9 cellular contexts compared by ENCODE assay signal in the genomic region with DNA sequence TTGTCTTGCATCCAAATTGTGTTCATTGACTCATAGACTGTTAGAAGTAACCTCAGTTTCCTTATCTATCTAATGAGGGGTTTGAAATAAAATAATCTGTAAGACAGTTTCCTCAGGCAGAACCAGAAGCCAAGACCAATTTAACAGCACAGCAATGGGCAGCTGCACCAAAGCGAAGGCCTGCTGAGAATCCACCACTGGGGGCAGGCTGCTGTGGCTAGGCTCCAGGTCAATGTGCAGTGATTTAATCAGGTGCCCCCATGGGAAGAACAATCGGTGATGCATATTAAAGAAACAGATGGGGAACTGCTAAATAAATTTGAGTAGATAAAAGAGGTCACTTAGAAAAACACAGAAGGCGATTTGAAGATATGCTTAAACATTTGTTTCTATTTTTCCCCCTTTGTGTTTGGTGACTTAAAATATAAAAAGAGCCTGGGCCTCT. TPM values are rescaled to one million over a fixed set of nuclear protein-coding genes. Genes with fewer than 3 reads are reported as not detected.
DNase-seq lines count a peak whose midpoint lies in the region; ATAC-seq and TF ChIP-seq lines count a peak whose summit lies in the region.
"Had no signal": no experiment of that assay in that cellular context is flagged by ENCODE, and none has a peak within 500 bp of the region (broad histone marks: within the 10 kb centered on the region; RNA-seq: fewer than 3 reads in every experiment).

No MANE protein-coding gene starts in this region.

- H3K36me3 ChIP-seq in Peyer's patch (peaks cover 0 to 16% (median 0%) of the 10 kb centered on the region in 3 donors), tibial nerve (peaks cover 0 to 54% (median 14%) of the 10 kb centered on the region in 3 donors)

- H3K4me1 Mint-ChIP-seq in activated T-cell treated with anti-CD3 and anti-CD28 coated beads, Interleukin-2, amount 50 U/mL, for 72 hours (ENCODE audit: low read depth), result no peaks in the 10 kb centered on the region
- H3K4me1 Mint-ChIP-seq in activated T-cell treated with anti-CD3 and anti-CD28 coated beads, Interleukin-2, amount 50 U/mL, for 4 hours (ENCODE audit: low read depth), result no peaks in the 10 kb centered on the region
- H3K4me1 Mint-ChIP-seq in glutamatergic neuron (ENCODE audit: low read depth, unreplicated experiment), result peaks cover 36% of the 10 kb centered on the region

- DNase-seq in activated T-cell treated with anti-CD3 and anti-CD28 coated beads, Interleukin-2, amount 50 U/mL, for 72 hours, result no peak
- no peak for DNase-seq in activated T-cell treated with anti-CD3 and anti-CD28 coated beads, Interleukin-2, amount 50 U/mL, for 4 hours
- peak in 1 of 3 donors; percentile 54 for DNase-seq in Peyer's patch
- DNase-seq in glutamatergic neuron, result peak; percentile 75
- DNase-seq in tibial nerve (ENCODE audit: low spot score in 2 of 2), result no peak
- no peak for DNase-seq in COLO829 (ENCODE audit: low spot score)
- DNase-seq: SIG-M5 had no signal

- peak overlapping the region; percentile 17 for H3K27ac Mint-ChIP-seq in activated T-cell treated with anti-CD3 and anti-CD28 coated beads, Interleukin-2, amount 50 U/mL, for 72 hours
- H3K27ac Mint-ChIP-seq in glutamatergic neuron (ENCODE audit: unreplicated experiment), result peak overlapping the region; percentile 78

- no peaks in the 10 kb centered on the region for H3K27me3 ChIP-seq in Peyer's patch
- no peaks in the 10 kb centered on the region for H3K27me3 ChIP-seq in tibial nerve

- H3K27me3 Mint-ChIP-seq in activated T-cell treated with anti-CD3 and anti-CD28 coated beads, Interleukin-2, amount 50 U/mL, for 72 hours (ENCODE audit: low read depth), result no peaks in the 10 kb centered on the region
- no peaks in the 10 kb centered on the region for H3K27me3 Mint-ChIP-seq in activated T-cell treated with anti-CD3 and anti-CD28 coated beads, Interleukin-2, amount 50 U/mL, for 4 hours (ENCODE audit: low read depth)
- H3K27me3 Mint-ChIP-seq in glutamatergic neuron (ENCODE audit: unreplicated experiment), result peaks cover 15% of the 10 kb centered on the region

- 59 to 64% methylated on average over 3 of the region's 3 CpGs for WGBS in tibial nerve, 2 donors

- no peak overlapping the region for H3K27ac ChIP-seq in Peyer's patch
- H3K27ac ChIP-seq in tibial nerve, result no peak overlapping the region

- no peak for ATAC-seq in activated T-cell treated with anti-CD3 and anti-CD28 coated beads, Interleukin-2, amount 50 U/mL, for 72 hours (replicated peaks in 1 of 2)
- ATAC-seq in activated T-cell treated with anti-CD3 and anti-CD28 coated beads, Interleukin-2, amount 50 U/mL, for 4 hours, result no peak
- ATAC-seq in GM21529 (IDR thresholded peaks at IDR 0.05; ENCODE audit: unreplicated experiment) (no peak), HG03432 (IDR thresholded peaks at IDR 0.05; ENCODE audit: unreplicated experiment) (no peak)

- TF ChIP-seq POLR2A in Peyer's patch (IDR thresholded peaks at IDR 0.05), result no peak
- TF ChIP-seq POLR2A in tibial nerve (IDR thresholded peaks at IDR 0.05), result no peak

- no peaks in the 10 kb centered on the region for H3K9me3 Mint-ChIP-seq in activated T-cell treated with anti-CD3 and anti-CD28 coated beads, Interleukin-2, amount 50 U/mL, for 72 hours
- no peaks in the 10 kb centered on the region for H3K9me3 Mint-ChIP-seq in activated T-cell treated with anti-CD3 and anti-CD28 coated beads, Interleukin-2, amount 50 U/mL, for 4 hours
- H3K9me3 Mint-ChIP-seq in glutamatergic neuron (ENCODE audit: unreplicated experiment), result peaks cover 8% of the 10 kb centered on the region

- no peak overlapping the region for H3K4me3 Mint-ChIP-seq in activated T-cell treated with anti-CD3 and anti-CD28 coated beads, Interleukin-2, amount 50 U/mL, for 72 hours
- H3K4me3 Mint-ChIP-seq in activated T-cell treated with anti-CD3 and anti-CD28 coated beads, Interleukin-2, amount 50 U/mL, for 4 hours, result no peak overlapping the region
- peak overlapping the region; percentile 39 for H3K4me3 Mint-ChIP-seq in glutamatergic neuron (ENCODE audit: unreplicated experiment)

- H3K4me1 ChIP-seq in Peyer's patch (no peaks in the 10 kb centered on the region), tibial nerve (no peaks in the 10 kb centered on the region)

- H3K36me3 Mint-ChIP-seq in activated T-cell treated with anti-CD3 and anti-CD28 coated beads, Interleukin-2, amount 50 U/mL, for 72 hours (ENCODE audit: insufficient read depth in 2 of 2), result no peaks in the 10 kb centered on the region
- H3K36me3 Mint-ChIP-seq in activated T-cell treated with anti-CD3 and anti-CD28 coated beads, Interleukin-2, amount 50 U/mL, for 4 hours (ENCODE audit: insufficient read depth), result peaks cover 11% of the 10 kb centered on the region
- H3K36me3 Mint-ChIP-seq in glutamatergic neuron (ENCODE audit: unreplicated experiment), result peaks cover 7% of the 10 kb centered on the region

- no peak for TF ChIP-seq EP300 in tibial nerve (IDR thresholded peaks at IDR 0.05)

- TF ChIP-seq CTCF in Peyer's patch (IDR thresholded peaks at IDR 0.05), result peak in 4 of 6 experiments; percentile 31 to 40 (median 37)
- TF ChIP-seq CTCF in glutamatergic neuron (IDR thresholded peaks at IDR 0.05; ENCODE audit: partially characterized antibody, unreplicated experiment), result peak; percentile 37
- TF ChIP-seq CTCF in tibial nerve (IDR thresholded peaks at IDR 0.05), result peak in 4 of 5 experiments; percentile 14 to 35 (median 24)

- H3K4me3 ChIP-seq in Peyer's patch (no peak overlapping the region), tibial nerve (no peak overlapping the region)

- H3K9me3 ChIP-seq in Peyer's patch (no peaks in the 10 kb centered on the region), tibial nerve (no peaks in the 10 kb centered on the region)

RNA-seq across cellular contexts. Expression of gene TMOD3, which starts 28.0 kb away (rescaled TPM):
- total RNA-seq in activated T-cell treated with anti-CD3 and anti-CD28 coated beads, Interleukin-2, amount 50 U/mL, for 72 hours, result 10 to 100 TPM; 48.6 to 55.1 TPM
- 10 to 100 TPM; 43.2 to 47.4 (median 46.3) TPM for total RNA-seq in activated T-cell treated with anti-CD3 and anti-CD28 coated beads, Interleukin-2, amount 50 U/mL, for 4 hours
- total RNA-seq in Peyer's patch (10 to 100 TPM; 39.3 to 51.8 (median 42.0) TPM), glutamatergic neuron (ENCODE audit: unreplicated experiment) (29.2 TPM), tibial nerve (10 to 100 TPM; 23.7 to 46.8 (median 29.5) TPM)

RNA-seq across cellular contexts. Expression of gene TMOD2, which starts 50.0 kb away (rescaled TPM):
- total RNA-seq in activated T-cell treated with anti-CD3 and anti-CD28 coated beads, Interleukin-2, amount 50 U/mL, for 72 hours, result 1 to 10 TPM; 5.1 to 7.3 TPM
- total RNA-seq in activated T-cell treated with anti-CD3 and anti-CD28 coated beads, Interleukin-2, amount 50 U/mL, for 4 hours, result 1 to 10 TPM; 3.7 to 3.9 (median 3.8) TPM
- total RNA-seq in Peyer's patch (10 to 100 TPM in 1 of 4 donors, 1 to 10 TPM in 3; 4.0 to 25.6 (median 6.6) TPM), glutamatergic neuron (ENCODE audit: unreplicated experiment) (75.0 TPM), tibial nerve (100 to 1,000 TPM in 1 of 4 donors, 10 to 100 TPM in 3; 41.6 to 113 (median 54.7) TPM)
